ENCODE assay signal across 1 cellular context in genomic region chr19:10431943-10432735, GRCh38.
A peak's percentile ranks its signal among the peaks of the same experiment; 100 is the strongest.
TF ChIP-seq lines count a peak whose summit lies in the region.

No MANE protein-coding gene starts in this region.

TF ChIP-seq in K562, 482 proteins besides CTCF, POLR2A, EP300 and RAD21 (continued from another document and continues in another):
- no peak for TF ChIP-seq SLC30A9 (CRISPR knock-in tag; IDR thresholded peaks at IDR 0.05)
- no peak for TF ChIP-seq DIDO1 (tag; IDR thresholded peaks at IDR 0.05; ENCODE audit: low read depth)
- peak; percentile 23 for TF ChIP-seq HMGN3 (IDR thresholded peaks at IDR 0.05; ENCODE audit: borderline replicate concordance, extremely low read depth, insufficient read length, low read depth, low read length)
- peak; percentile 28; the same call in 1 of the 2 replicates for TF ChIP-seq ZBTB1 (CRISPR knock-in tag; IDR thresholded peaks at IDR 0.05; ENCODE audit: borderline replicate concordance, low read depth)
- TF ChIP-seq, protein P1, sequence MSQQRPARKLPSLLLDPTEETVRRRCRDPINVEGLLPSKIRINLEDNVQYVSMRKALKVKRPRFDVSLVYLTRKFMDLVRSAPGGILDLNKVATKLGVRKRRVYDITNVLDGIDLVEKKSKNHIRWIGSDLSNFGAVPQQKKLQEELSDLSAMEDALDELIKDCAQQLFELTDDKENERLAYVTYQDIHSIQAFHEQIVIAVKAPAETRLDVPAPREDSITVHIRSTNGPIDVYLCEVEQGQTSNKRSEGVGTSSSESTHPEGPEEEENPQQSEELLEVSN (IDR thresholded peaks at IDR 0.05; ENCODE audit: borderline replicate concordance in 1 of 2, extremely low read depth in 1 of 2, insufficient read depth in 1 of 2, insufficient read length in 1 of 2, low read depth in 1 of 2, low read length in 1 of 2, poor library complexity in 1 of 2, severe bottlenecking in 1 of 2), result peak; percentile 85 to 88
- TF ChIP-seq TAF1 (IDR thresholded peaks at IDR 0.05; ENCODE audit: control insufficient read depth, extremely low read depth, insufficient read depth, low read length, severe bottlenecking), result peak; percentile 13
- TF ChIP-seq NR1H2 (CRISPR knock-in tag; IDR thresholded peaks at IDR 0.05), result no peak
- no peak for TF ChIP-seq MBD2 (IDR thresholded peaks at IDR 0.05; ENCODE audit: borderline replicate concordance, low read depth)
- TF ChIP-seq, protein P2, sequence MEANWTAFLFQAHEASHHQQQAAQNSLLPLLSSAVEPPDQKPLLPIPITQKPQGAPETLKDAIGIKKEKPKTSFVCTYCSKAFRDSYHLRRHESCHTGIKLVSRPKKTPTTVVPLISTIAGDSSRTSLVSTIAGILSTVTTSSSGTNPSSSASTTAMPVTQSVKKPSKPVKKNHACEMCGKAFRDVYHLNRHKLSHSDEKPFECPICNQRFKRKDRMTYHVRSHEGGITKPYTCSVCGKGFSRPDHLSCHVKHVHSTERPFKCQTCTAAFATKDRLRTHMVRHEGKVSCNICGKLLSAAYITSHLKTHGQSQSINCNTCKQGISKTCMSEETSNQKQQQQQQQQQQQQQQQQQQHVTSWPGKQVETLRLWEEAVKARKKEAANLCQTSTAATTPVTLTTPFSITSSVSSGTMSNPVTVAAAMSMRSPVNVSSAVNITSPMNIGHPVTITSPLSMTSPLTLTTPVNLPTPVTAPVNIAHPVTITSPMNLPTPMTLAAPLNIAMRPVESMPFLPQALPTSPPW (CRISPR knock-in tag; IDR thresholded peaks at IDR 0.05), result peak; percentile 97
- TF ChIP-seq RAD51 (IDR thresholded peaks at IDR 0.05; ENCODE audit: borderline replicate concordance, low read depth), result no peak
- TF ChIP-seq ZMIZ1 (IDR thresholded peaks at IDR 0.05; ENCODE audit: low read depth in 2 of 2, low read length in 2 of 2), result peak in 1 of 2 experiments; percentile 9; a peak in 1 of 4 replicates
- peak in 1 of 2 experiments; percentile 66; a peak in 2 of 4 replicates for TF ChIP-seq ZNF639 (CRISPR knock-in tag; conservative IDR thresholded peaks at IDR 0.05 in 1 of 2, IDR thresholded peaks at IDR 0.05 in 1 of 2)
- 0 out of 2 replicates have a peak, but pooled peaks have one; percentile 51 for TF ChIP-seq ZC3H4 (CRISPR knock-in tag; IDR thresholded peaks at IDR 0.05; ENCODE audit: borderline replicate concordance)
- TF ChIP-seq SOX6 (IDR thresholded peaks at IDR 0.05), result no peak
- TF ChIP-seq SMAD4 (CRISPR knock-in tag; conservative IDR thresholded peaks at IDR 0.05), result peak; percentile 38; the same call in 1 of the 2 replicates
- TF ChIP-seq YY1 (IDR thresholded peaks at IDR 0.05; ENCODE audit: borderline replicate concordance in 1 of 3, control insufficient read depth in 1 of 3, extremely low read depth in 1 of 3, insufficient read depth in 3 of 3, insufficient read length in 1 of 3, insufficient replicate concordance in 2 of 3, low read depth in 1 of 3, low read length in 2 of 3), result peak in 1 of 3 experiments; percentile 7
- no peak for TF ChIP-seq GABPB2 (CRISPR knock-in tag; conservative IDR thresholded peaks at IDR 0.05)
- TF ChIP-seq CXXC5 (CRISPR knock-in tag; IDR thresholded peaks at IDR 0.05), result peak; percentile 82
- no peak for TF ChIP-seq RREB1 (CRISPR knock-in tag; IDR thresholded peaks at IDR 0.05)
- TF ChIP-seq, protein P3, sequence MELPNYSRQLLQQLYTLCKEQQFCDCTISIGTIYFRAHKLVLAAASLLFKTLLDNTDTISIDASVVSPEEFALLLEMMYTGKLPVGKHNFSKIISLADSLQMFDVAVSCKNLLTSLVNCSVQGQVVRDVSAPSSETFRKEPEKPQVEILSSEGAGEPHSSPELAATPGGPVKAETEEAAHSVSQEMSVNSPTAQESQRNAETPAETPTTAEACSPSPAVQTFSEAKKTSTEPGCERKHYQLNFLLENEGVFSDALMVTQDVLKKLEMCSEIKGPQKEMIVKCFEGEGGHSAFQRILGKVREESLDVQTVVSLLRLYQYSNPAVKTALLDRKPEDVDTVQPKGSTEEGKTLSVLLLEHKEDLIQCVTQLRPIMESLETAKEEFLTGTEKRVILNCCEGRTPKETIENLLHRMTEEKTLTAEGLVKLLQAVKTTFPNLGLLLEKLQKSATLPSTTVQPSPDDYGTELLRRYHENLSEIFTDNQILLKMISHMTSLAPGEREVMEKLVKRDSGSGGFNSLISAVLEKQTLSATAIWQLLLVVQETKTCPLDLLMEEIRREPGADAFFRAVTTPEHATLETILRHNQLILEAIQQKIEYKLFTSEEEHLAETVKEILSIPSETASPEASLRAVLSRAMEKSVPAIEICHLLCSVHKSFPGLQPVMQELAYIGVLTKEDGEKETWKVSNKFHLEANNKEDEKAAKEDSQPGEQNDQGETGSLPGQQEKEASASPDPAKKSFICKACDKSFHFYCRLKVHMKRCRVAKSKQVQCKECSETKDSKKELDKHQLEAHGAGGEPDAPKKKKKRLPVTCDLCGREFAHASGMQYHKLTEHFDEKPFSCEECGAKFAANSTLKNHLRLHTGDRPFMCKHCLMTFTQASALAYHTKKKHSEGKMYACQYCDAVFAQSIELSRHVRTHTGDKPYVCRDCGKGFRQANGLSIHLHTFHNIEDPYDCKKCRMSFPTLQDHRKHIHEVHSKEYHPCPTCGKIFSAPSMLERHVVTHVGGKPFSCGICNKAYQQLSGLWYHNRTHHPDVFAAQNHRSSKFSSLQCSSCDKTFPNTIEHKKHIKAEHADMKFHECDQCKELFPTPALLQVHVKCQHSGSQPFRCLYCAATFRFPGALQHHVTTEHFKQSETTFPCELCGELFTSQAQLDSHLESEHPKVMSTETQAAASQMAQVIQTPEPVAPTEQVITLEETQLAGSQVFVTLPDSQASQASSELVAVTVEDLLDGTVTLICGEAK (IDR thresholded peaks at IDR 0.05), result no peak
- TF ChIP-seq, protein P3 (CRISPR knock-in tag; IDR thresholded peaks at IDR 0.05), result no peak
- TF ChIP-seq NFIC (IDR thresholded peaks at IDR 0.05), result peak; percentile 50
- peak; percentile 78; the same call in 1 of the 2 replicates for TF ChIP-seq MTA1 (IDR thresholded peaks at IDR 0.05; ENCODE audit: borderline replicate concordance)
- TF ChIP-seq, protein P4, sequence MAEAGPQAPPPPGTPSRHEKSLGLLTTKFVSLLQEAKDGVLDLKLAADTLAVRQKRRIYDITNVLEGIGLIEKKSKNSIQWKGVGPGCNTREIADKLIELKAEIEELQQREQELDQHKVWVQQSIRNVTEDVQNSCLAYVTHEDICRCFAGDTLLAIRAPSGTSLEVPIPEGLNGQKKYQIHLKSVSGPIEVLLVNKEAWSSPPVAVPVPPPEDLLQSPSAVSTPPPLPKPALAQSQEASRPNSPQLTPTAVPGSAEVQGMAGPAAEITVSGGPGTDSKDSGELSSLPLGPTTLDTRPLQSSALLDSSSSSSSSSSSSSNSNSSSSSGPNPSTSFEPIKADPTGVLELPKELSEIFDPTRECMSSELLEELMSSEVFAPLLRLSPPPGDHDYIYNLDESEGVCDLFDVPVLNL (CRISPR knock-in tag; IDR thresholded peaks at IDR 0.05; ENCODE audit: low read depth), result no peak
- TF ChIP-seq CTBP1 (IDR thresholded peaks at IDR 0.05; ENCODE audit: borderline replicate concordance), result 0 out of 2 replicates have a peak, but pooled peaks have one; percentile 22
- TF ChIP-seq ZFP36 (IDR thresholded peaks at IDR 0.05; ENCODE audit: low read depth, low read length, partially characterized antibody), result peak; percentile 60
- 0 out of 2 replicates have a peak, but pooled peaks have one; percentile 57 for TF ChIP-seq TGIF2 (CRISPR knock-in tag; IDR thresholded peaks at IDR 0.05)
- 0 out of 2 replicates have a peak, but pooled peaks have one; percentile 55 for TF ChIP-seq GATAD2A (IDR thresholded peaks at IDR 0.05)
- no peak for TF ChIP-seq ZSCAN32 (CRISPR knock-in tag; IDR thresholded peaks at IDR 0.05)
- TF ChIP-seq POLR2AphosphoS5 (IDR thresholded peaks at IDR 0.05; ENCODE audit: control insufficient read depth, insufficient read depth, low read depth, low read length), result peak; percentile 45; the same call in 1 of the 2 replicates
- peak; percentile 32; the same call in 1 of the 2 replicates for TF ChIP-seq ZNF263 (CRISPR knock-in tag; IDR thresholded peaks at IDR 0.05; ENCODE audit: borderline replicate concordance)
- TF ChIP-seq CREM (IDR thresholded peaks at IDR 0.05; ENCODE audit: low read depth), result peak; percentile 75
